In the genomic region with DNA sequence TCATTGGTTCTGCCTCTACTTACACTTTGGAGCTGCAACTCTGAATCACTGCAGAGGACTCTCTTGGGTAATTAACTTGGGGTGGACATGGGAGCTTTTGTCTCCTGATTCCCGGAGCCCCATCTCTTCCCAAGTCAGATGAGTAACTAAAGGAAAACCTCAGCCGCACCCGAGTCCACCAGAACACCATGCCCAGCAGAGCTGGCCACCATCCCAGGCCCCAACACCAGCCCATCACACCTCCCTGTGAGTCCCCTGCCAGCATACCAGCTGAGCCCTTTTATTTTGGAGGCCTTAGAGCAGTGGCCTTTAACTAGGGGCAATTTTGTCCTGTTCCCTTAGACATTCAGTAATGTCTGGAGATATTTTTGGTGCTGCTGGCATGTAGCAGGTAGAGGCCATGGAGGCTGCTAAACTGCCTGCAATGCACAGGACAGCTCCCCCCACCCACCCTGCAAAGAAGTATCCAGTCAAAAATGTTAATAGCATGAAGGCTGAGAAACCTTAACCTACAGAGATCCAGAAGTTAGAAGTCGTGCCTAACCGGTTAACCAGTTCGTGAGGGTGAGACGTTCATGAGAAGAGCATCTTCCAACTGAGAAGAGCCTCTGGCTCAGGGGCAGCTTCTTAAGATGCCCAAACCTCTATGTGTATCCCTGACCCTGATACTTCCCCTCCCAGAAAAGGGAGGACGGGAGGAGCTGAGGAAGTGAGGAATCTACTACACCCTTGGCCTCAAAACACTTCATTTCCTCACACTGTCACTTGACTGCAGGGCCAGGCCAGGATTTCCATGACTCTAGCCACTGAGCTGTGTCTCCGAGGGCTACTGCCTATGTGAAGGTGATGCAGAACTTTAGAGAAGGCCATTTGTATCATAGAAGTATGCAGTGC, we compare ENCODE assay signal across 27 cellular contexts.
A peak's percentile ranks its signal among the peaks of the same experiment; 100 is the strongest.
DNase-seq lines count a peak whose midpoint lies in the region; ATAC-seq and TF ChIP-seq lines count a peak whose summit lies in the region.
"Had no signal": no experiment of that assay in that cellular context is flagged by ENCODE, and none has a peak within 500 bp of the region (broad histone marks: within the 10 kb centered on the region; RNA-seq: fewer than 3 reads in every experiment).

No MANE protein-coding gene starts in this region.

- CTCF ChIA-PET in SK-N-SH (lab: Yijun Ruan, JAX): interaction anchor here (0.6 to 1.2 kb wide), 4 partner anchors 11 to 94 kb away, joined by 3 read pairs; no protein-coding TSS in a partner anchor

- H2AFZ ChIP-seq in SK-N-SH (ENCODE audit: low read depth): no peak overlapping the region

- no peaks in the 10 kb centered on the region for H4K20me1 ChIP-seq in SK-N-SH (ENCODE audit: insufficient read depth)

- DNase-seq in SK-N-SH: no peak
- DNase-seq in globus pallidus (ENCODE audit: low spot score): peak; percentile 33
- no peak for DNase-seq in left lobe of liver (ENCODE audit: low spot score)
- DNase-seq in tibial artery: peak; percentile 44 to 70
- no peak for DNase-seq in cortex of kidney (lab: John Stamatoyannopoulos, UW)
- no peak for DNase-seq in T-helper 2 cell treated with Interferon-gamma antibody and Interleukin-4, amounts not matched to agents 5 μg/mL and 100 μg/mL, for 36 hours (ENCODE audit: low spot score)
- DNase-seq: activated CD4-positive, alpha-beta T cell treated with anti-CD3 and anti-CD28 coated beads for 4 hours; activated naive CD4-positive, alpha-beta T cell treated with anti-CD3 and anti-CD28 coated beads for 36 hours; activated T-cell treated with anti-CD3 and anti-CD28 coated beads, Interleukin-2, amount 50 U/mL, for 48 hours; CD4-positive, CD25-positive, alpha-beta regulatory T cell; colonic mucosa; esophagus squamous epithelium; KBM-7; lower lobe of right lung; MG63; NCI-H2029; NCI-H526 treated with DMSO at 0.1 percent for 48 hours; retina; stimulated activated CD4-positive, alpha-beta T cell treated with anti-CD3 and anti-CD28 coated beads, Interleukin-4, amount 100 ng/mL, for 24 hours; stimulated activated naive B cell treated with anti-CD40 and anti-IgM and Interleukin-4, amounts not matched to agents 10 μg/mL and 1 μg/mL and 100 μg/mL, for 72 hours had no signal

- H3K27ac Mint-ChIP-seq in T-helper 2 cell treated with Interferon-gamma antibody and Interleukin-4, amounts not matched to agents 5 μg/mL and 100 μg/mL, for 36 hours: no peak overlapping the region
- H3K27ac Mint-ChIP-seq: activated naive CD4-positive, alpha-beta T cell treated with anti-CD3 and anti-CD28 coated beads for 36 hours; CD4-positive, CD25-positive, alpha-beta regulatory T cell; stimulated activated naive B cell treated with anti-CD40 and anti-IgM and Interleukin-4, amounts not matched to agents 10 μg/mL and 1 μg/mL and 100 μg/mL, for 72 hours; T-helper 1 cell treated with Interleukin-12 subunit alpha and Interleukin-12 subunit beta and Interleukin-4 antibody, amounts not matched to agents 30 μg/mL and 1 μg/mL, for 36 hours had no signal

- H3K27me3 Mint-ChIP-seq in T-helper 2 cell treated with Interferon-gamma antibody and Interleukin-4, amounts not matched to agents 5 μg/mL and 100 μg/mL, for 36 hours (ENCODE audit: low read depth): no peaks in the 10 kb centered on the region
- H3K27me3 Mint-ChIP-seq: stimulated activated naive B cell treated with anti-CD40 and anti-IgM and Interleukin-4, amounts not matched to agents 10 μg/mL and 1 μg/mL and 100 μg/mL, for 72 hours had no signal

- H3K4me3 Mint-ChIP-seq in T-helper 2 cell treated with Interferon-gamma antibody and Interleukin-4, amounts not matched to agents 5 μg/mL and 100 μg/mL, for 36 hours: no peak overlapping the region
- H3K4me3 Mint-ChIP-seq: activated naive CD4-positive, alpha-beta T cell treated with anti-CD3 and anti-CD28 coated beads for 36 hours; CD4-positive, CD25-positive, alpha-beta regulatory T cell; nephron; stimulated activated naive B cell treated with anti-CD40 and anti-IgM and Interleukin-4, amounts not matched to agents 10 μg/mL and 1 μg/mL and 100 μg/mL, for 72 hours; T-helper 1 cell treated with Interleukin-12 subunit alpha and Interleukin-12 subunit beta and Interleukin-4 antibody, amounts not matched to agents 30 μg/mL and 1 μg/mL, for 36 hours had no signal

- ATAC-seq in SK-N-SH treated with all-trans-retinoic acid at 6 μM for 48 hours (peak; percentile 25; the same call in 1 of the 3 replicates), left lobe of liver (peak; percentile 55), HG02938 (IDR thresholded peaks at IDR 0.05; ENCODE audit: unreplicated experiment) (no peak)
- ATAC-seq: GM12878; lower lobe of right lung; stimulated activated naive B cell treated with anti-CD40 and anti-IgM and Interleukin-4, amounts not matched to agents 10 μg/mL and 1 μg/mL and 100 μg/mL, for 72 hours had no signal

- H3K4me1 ChIP-seq in SK-N-SH (ENCODE audit: control insufficient read depth in 1 of 2, insufficient read depth in 2 of 2, low read depth in 1 of 2, low read length in 1 of 2) (peaks cover 0 to 9% of the 10 kb centered on the region in 2 experiments; a peak in 1 of 4 replicates), tibial artery (peaks cover 0 to 30% (median 12%) of the 10 kb centered on the region in 4 donors)
- H3K4me1 ChIP-seq: breast epithelium, colonic mucosa had no signal

- TF ChIP-seq CTCF in SK-N-SH (IDR thresholded peaks at IDR 0.05) (no peak), tibial artery (IDR thresholded peaks at IDR 0.05) (no peak)

- H3K9me3 Mint-ChIP-seq in T-helper 2 cell treated with Interferon-gamma antibody and Interleukin-4, amounts not matched to agents 5 μg/mL and 100 μg/mL, for 36 hours: no peaks in the 10 kb centered on the region
- H3K9me3 Mint-ChIP-seq: activated naive CD4-positive, alpha-beta T cell treated with anti-CD3 and anti-CD28 coated beads for 36 hours; CD4-positive, CD25-positive, alpha-beta regulatory T cell; nephron; stimulated activated naive B cell treated with anti-CD40 and anti-IgM and Interleukin-4, amounts not matched to agents 10 μg/mL and 1 μg/mL and 100 μg/mL, for 72 hours; T-helper 1 cell treated with Interleukin-12 subunit alpha and Interleukin-12 subunit beta and Interleukin-4 antibody, amounts not matched to agents 30 μg/mL and 1 μg/mL, for 36 hours had no signal

- peaks cover 3% of the 10 kb centered on the region for H3K4me1 Mint-ChIP-seq in T-helper 2 cell treated with Interferon-gamma antibody and Interleukin-4, amounts not matched to agents 5 μg/mL and 100 μg/mL, for 36 hours (ENCODE audit: low read depth)
- H3K4me1 Mint-ChIP-seq: CD4-positive, CD25-positive, alpha-beta regulatory T cell; stimulated activated naive B cell treated with anti-CD40 and anti-IgM and Interleukin-4, amounts not matched to agents 10 μg/mL and 1 μg/mL and 100 μg/mL, for 72 hours had no signal

- H3K4me3 ChIP-seq in SK-N-SH (ENCODE audit: low read depth in 2 of 2, low read length in 1 of 2): no peak overlapping the region
- no peak overlapping the region for H3K4me3 ChIP-seq in tibial artery
- H3K4me3 ChIP-seq: breast epithelium, colonic mucosa, esophagus squamous epithelium, GM12878, lower lobe of right lung, MG63 had no signal

- intact Hi-C loops in tibial artery (cut with DNase I; ENCODE audit: low total_unique reads): no loop called here

- TF ChIP-seq EP300 in SK-N-SH (IDR thresholded peaks at IDR 0.05; ENCODE audit: borderline replicate concordance in 1 of 2, low read depth in 1 of 2, low read length in 1 of 2): no peak

- H3K36me3 ChIP-seq in SK-N-SH (replicated peaks in 1 of 2; ENCODE audit: control insufficient read depth in 1 of 2, insufficient read depth in 2 of 2, low read length in 1 of 2) (peaks cover 27 to 29% of the 10 kb centered on the region in 2 experiments), tibial artery (peaks cover 0 to 8% (median 5%) of the 10 kb centered on the region in 3 donors)
- H3K36me3 ChIP-seq: breast epithelium, colonic mucosa had no signal

- no peak for TF ChIP-seq RAD21 in SK-N-SH (IDR thresholded peaks at IDR 0.05; ENCODE audit: low read length)

- no peaks in the 10 kb centered on the region for H3K36me3 Mint-ChIP-seq in T-helper 2 cell treated with Interferon-gamma antibody and Interleukin-4, amounts not matched to agents 5 μg/mL and 100 μg/mL, for 36 hours (ENCODE audit: low read depth)

- WGBS in SK-N-SH (ENCODE audit: low lambda C conversion rate): 96% methylated on average over 9 of the region's 9 CpGs

- H3K9me3 ChIP-seq in SK-N-SH (no peaks in the 10 kb centered on the region), tibial artery (no peaks in the 10 kb centered on the region)
- H3K9me3 ChIP-seq: breast epithelium, colonic mucosa, esophagus squamous epithelium, lower lobe of right lung, MG63 had no signal

- H3K27me3 ChIP-seq in SK-N-SH (ENCODE audit: insufficient read depth) (no peaks in the 10 kb centered on the region), tibial artery (no peaks in the 10 kb centered on the region)
- H3K27me3 ChIP-seq: breast epithelium, colonic mucosa, esophagus squamous epithelium, MG63 had no signal

- POLR2A ChIA-PET in SK-N-SH (lab: Yijun Ruan, JAX): no interaction called here

- no peaks in the 10 kb centered on the region for H3K79me2 ChIP-seq in SK-N-SH (ENCODE audit: insufficient read depth)

- H3F3A ChIP-seq in SK-N-SH (replicated peaks; ENCODE audit: insufficient read depth): no peaks in the 10 kb centered on the region

- H3K9me2 ChIP-seq in SK-N-SH: no peaks in the 10 kb centered on the region

- no peak overlapping the region for H3K9ac ChIP-seq in SK-N-SH

- H3K4me2 ChIP-seq in SK-N-SH: no peak overlapping the region

- H3K27ac ChIP-seq in SK-N-SH (ENCODE audit: low read depth in 2 of 2, low read length in 1 of 2) (no peak overlapping the region), tibial artery (peak overlapping the region; percentile 13 to 49)
- H3K27ac ChIP-seq: 22Rv1, breast epithelium, colonic mucosa, esophagus squamous epithelium, lower lobe of right lung had no signal

TF ChIP-seq in SK-N-SH treated with all-trans-retinoic acid at 6 μM for 48 hours, 23 proteins besides CTCF, POLR2A, EP300 and RAD21 (continues in another document):
- TF ChIP-seq ZFP30 (CRISPR knock-in tag; IDR thresholded peaks at IDR 0.05): no peak
- TF ChIP-seq TOX (CRISPR knock-in tag; IDR thresholded peaks at IDR 0.05; ENCODE audit: borderline replicate concordance): no peak
- no peak for TF ChIP-seq ISL1 (CRISPR knock-in tag; IDR thresholded peaks at IDR 0.05)

TF ChIP-seq in SK-N-SH, 30 proteins besides CTCF, POLR2A, EP300 and RAD21 (continues in another document):
- TF ChIP-seq FOXJ3 (CRISPR knock-in tag; IDR thresholded peaks at IDR 0.05) (no peak), CHD2 (IDR thresholded peaks at IDR 0.05; ENCODE audit: low read length, partially characterized antibody) (no peak), SIN3A (IDR thresholded peaks at IDR 0.05; ENCODE audit: borderline replicate concordance, low read depth, low read length) (no peak), JUND (IDR thresholded peaks at IDR 0.05) (no peak), RCOR1 (IDR thresholded peaks at IDR 0.05; ENCODE audit: low read length) (no peak)
- TF ChIP-seq, protein P1, sequence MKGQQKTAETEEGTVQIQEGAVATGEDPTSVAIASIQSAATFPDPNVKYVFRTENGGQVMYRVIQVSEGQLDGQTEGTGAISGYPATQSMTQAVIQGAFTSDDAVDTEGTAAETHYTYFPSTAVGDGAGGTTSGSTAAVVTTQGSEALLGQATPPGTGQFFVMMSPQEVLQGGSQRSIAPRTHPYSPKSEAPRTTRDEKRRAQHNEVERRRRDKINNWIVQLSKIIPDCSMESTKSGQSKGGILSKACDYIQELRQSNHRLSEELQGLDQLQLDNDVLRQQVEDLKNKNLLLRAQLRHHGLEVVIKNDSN (IDR thresholded peaks at IDR 0.05; ENCODE audit: borderline replicate concordance, low read depth): no peak

Comparison
In these comparisons a context has a peak if more than half of its experiments do, and no peak if none do; other contexts are left out.
1. DNase-seq: peak in globus pallidus (single experiment) and tibial artery (2 of 2); none in SK-N-SH (single experiment), left lobe of liver (single experiment), cortex of kidney (single experiment) and T-helper 2 cell treated with Interferon-gamma antibody and Interleukin-4, amounts not matched to agents 5 μg/mL and 100 μg/mL, for 36 hours (single experiment).
2. H3K27ac ChIP-seq: peak in tibial artery (2 of 2); none in SK-N-SH (0 of 2).